Comparison of ENCODE assay signal across 1 cellular context in the genomic region with DNA sequence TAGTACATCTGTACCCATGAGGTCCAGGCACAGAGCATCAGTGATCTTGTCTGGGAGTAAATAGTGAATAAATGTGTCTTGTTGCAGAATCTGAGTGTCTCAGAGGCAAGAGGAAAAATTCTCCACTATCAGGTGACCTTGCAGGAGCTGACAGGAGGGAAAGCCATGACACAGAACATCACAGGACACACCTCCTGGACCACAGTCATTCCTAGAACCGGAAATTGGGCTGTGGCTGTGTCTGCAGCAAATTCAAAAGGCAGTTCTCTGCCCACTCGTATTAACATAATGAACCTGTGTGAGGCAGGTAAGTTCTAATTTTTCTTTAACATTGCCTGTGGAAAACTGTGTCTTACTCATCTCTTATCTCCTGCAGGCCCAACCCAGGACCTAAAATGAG.
TF ChIP-seq lines count a peak whose summit lies in the region.

No MANE protein-coding gene starts in this region.

TF ChIP-seq in H1, 55 proteins besides CTCF, POLR2A, EP300 and RAD21 (continued from another document):
- TF ChIP-seq NRF1 (IDR thresholded peaks at IDR 0.05; ENCODE audit: low read depth, low read length), result no peak
- TF ChIP-seq, protein P1, sequence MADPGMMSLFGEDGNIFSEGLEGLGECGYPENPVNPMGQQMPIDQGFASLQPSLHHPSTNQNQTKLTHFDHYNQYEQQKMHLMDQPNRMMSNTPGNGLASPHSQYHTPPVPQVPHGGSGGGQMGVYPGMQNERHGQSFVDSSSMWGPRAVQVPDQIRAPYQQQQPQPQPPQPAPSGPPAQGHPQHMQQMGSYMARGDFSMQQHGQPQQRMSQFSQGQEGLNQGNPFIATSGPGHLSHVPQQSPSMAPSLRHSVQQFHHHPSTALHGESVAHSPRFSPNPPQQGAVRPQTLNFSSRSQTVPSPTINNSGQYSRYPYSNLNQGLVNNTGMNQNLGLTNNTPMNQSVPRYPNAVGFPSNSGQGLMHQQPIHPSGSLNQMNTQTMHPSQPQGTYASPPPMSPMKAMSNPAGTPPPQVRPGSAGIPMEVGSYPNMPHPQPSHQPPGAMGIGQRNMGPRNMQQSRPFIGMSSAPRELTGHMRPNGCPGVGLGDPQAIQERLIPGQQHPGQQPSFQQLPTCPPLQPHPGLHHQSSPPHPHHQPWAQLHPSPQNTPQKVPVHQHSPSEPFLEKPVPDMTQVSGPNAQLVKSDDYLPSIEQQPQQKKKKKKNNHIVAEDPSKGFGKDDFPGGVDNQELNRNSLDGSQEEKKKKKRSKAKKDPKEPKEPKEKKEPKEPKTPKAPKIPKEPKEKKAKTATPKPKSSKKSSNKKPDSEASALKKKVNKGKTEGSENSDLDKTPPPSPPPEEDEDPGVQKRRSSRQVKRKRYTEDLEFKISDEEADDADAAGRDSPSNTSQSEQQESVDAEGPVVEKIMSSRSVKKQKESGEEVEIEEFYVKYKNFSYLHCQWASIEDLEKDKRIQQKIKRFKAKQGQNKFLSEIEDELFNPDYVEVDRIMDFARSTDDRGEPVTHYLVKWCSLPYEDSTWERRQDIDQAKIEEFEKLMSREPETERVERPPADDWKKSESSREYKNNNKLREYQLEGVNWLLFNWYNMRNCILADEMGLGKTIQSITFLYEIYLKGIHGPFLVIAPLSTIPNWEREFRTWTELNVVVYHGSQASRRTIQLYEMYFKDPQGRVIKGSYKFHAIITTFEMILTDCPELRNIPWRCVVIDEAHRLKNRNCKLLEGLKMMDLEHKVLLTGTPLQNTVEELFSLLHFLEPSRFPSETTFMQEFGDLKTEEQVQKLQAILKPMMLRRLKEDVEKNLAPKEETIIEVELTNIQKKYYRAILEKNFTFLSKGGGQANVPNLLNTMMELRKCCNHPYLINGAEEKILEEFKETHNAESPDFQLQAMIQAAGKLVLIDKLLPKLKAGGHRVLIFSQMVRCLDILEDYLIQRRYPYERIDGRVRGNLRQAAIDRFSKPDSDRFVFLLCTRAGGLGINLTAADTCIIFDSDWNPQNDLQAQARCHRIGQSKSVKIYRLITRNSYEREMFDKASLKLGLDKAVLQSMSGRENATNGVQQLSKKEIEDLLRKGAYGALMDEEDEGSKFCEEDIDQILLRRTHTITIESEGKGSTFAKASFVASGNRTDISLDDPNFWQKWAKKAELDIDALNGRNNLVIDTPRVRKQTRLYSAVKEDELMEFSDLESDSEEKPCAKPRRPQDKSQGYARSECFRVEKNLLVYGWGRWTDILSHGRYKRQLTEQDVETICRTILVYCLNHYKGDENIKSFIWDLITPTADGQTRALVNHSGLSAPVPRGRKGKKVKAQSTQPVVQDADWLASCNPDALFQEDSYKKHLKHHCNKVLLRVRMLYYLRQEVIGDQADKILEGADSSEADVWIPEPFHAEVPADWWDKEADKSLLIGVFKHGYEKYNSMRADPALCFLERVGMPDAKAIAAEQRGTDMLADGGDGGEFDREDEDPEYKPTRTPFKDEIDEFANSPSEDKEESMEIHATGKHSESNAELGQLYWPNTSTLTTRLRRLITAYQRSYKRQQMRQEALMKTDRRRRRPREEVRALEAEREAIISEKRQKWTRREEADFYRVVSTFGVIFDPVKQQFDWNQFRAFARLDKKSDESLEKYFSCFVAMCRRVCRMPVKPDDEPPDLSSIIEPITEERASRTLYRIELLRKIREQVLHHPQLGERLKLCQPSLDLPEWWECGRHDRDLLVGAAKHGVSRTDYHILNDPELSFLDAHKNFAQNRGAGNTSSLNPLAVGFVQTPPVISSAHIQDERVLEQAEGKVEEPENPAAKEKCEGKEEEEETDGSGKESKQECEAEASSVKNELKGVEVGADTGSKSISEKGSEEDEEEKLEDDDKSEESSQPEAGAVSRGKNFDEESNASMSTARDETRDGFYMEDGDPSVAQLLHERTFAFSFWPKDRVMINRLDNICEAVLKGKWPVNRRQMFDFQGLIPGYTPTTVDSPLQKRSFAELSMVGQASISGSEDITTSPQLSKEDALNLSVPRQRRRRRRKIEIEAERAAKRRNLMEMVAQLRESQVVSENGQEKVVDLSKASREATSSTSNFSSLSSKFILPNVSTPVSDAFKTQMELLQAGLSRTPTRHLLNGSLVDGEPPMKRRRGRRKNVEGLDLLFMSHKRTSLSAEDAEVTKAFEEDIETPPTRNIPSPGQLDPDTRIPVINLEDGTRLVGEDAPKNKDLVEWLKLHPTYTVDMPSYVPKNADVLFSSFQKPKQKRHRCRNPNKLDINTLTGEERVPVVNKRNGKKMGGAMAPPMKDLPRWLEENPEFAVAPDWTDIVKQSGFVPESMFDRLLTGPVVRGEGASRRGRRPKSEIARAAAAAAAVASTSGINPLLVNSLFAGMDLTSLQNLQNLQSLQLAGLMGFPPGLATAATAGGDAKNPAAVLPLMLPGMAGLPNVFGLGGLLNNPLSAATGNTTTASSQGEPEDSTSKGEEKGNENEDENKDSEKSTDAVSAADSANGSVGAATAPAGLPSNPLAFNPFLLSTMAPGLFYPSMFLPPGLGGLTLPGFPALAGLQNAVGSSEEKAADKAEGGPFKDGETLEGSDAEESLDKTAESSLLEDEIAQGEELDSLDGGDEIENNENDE (IDR thresholded peaks at IDR 0.05; ENCODE audit: insufficient replicate concordance, low read length), result no peak
